8 cellular contexts compared by ENCODE assay signal in the genomic region with DNA sequence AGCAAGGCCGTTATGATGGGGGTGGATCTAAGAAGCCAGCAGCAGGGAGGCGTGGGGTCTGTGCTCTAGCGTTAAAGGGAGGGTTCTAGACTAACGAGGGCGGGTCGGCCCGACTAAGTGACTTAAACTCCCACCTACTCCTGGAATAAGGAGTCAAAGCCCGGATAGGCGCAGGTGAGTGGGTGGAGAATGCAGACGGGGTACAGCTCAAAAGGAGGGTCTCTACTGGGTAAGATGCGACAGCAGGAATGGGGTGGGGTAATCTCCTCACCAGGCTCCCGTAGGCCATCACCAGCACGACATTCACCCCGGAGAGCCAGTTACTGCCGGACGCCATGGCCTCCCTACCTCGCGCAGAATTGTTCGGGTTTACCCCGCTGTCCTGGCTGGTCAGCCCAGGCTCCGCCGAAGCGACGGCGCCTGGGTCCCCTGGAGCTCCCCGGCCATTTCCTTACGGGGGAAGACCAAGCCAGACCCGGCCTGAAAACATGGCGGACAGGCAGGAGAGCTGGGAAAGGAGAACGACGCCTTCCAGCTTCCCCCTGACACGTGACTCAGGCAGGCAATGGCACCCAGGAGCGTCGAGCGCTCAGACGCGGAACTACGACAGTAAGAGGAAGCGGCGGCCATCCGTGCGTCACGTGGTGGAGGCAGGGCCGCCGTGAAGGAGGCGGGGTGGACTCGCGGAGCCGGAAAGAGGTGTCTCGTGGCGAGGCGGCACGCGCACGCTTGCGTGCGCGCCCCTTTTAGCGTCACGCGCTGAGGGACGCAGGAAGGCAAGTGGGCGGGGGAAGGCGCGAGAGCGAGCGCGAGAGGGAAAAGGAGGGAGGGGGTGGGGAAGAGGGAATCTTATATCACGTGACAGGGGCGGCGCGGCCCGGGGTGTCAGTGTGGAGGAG. TPM values are rescaled to one million over a fixed set of nuclear protein-coding genes. Genes with fewer than 3 reads are reported as not detected.
DNase-seq lines count a peak whose midpoint lies in the region; ATAC-seq and TF ChIP-seq lines count a peak whose summit lies in the region.

A gene with protein sequence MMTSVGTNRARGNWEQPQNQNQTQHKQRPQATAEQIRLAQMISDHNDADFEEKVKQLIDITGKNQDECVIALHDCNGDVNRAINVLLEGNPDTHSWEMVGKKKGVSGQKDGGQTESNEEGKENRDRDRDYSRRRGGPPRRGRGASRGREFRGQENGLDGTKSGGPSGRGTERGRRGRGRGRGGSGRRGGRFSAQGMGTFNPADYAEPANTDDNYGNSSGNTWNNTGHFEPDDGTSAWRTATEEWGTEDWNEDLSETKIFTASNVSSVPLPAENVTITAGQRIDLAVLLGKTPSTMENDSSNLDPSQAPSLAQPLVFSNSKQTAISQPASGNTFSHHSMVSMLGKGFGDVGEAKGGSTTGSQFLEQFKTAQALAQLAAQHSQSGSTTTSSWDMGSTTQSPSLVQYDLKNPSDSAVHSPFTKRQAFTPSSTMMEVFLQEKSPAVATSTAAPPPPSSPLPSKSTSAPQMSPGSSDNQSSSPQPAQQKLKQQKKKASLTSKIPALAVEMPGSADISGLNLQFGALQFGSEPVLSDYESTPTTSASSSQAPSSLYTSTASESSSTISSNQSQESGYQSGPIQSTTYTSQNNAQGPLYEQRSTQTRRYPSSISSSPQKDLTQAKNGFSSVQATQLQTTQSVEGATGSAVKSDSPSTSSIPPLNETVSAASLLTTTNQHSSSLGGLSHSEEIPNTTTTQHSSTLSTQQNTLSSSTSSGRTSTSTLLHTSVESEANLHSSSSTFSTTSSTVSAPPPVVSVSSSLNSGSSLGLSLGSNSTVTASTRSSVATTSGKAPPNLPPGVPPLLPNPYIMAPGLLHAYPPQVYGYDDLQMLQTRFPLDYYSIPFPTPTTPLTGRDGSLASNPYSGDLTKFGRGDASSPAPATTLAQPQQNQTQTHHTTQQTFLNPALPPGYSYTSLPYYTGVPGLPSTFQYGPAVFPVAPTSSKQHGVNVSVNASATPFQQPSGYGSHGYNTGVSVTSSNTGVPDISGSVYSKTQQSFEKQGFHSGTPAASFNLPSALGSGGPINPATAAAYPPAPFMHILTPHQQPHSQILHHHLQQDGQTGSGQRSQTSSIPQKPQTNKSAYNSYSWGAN (plus strand): TSS at position 885 of the 899 bp plus-strand sequence. CDS start 4,169 bp downstream, outside the sequence.

- H3K36me3 ChIP-seq in ovary (no peaks in the 10 kb centered on the region), thyroid gland (no peaks in the 10 kb centered on the region)

- peak; percentile 70 for TF ChIP-seq POLR2A in ovary (IDR thresholded peaks at IDR 0.05)
- TF ChIP-seq POLR2A in thyroid gland (IDR thresholded peaks at IDR 0.05), result peak in 1 of 2 donors; percentile 89

- intact Hi-C loops in Right ventricle myocardium inferior (cut with DNase I), result loop anchor here (1.0 to 2.0 kb wide), 2 partner anchors 37 to 52 kb away; partner anchors contain the start of gene HAX1
- intact Hi-C loops in ovary (cut with DNase I), result no loop called here
- intact Hi-C loops in thyroid gland (cut with DNase I), result loop anchor here (5.0 kb wide), 1 partner anchor 38 kb away; no protein-coding TSS in a partner anchor

- H3K4me1 ChIP-seq in ovary (ENCODE audit: insufficient read depth), result peaks cover 3% of the 10 kb centered on the region
- H3K4me1 ChIP-seq in thyroid gland, result peaks cover 35 to 36% of the 10 kb centered on the region in 2 donors

- peak; percentile 99 for TF ChIP-seq EP300 in ovary (IDR thresholded peaks at IDR 0.05)

- no peaks in the 10 kb centered on the region for H3K9me3 ChIP-seq in ovary
- H3K9me3 ChIP-seq in thyroid gland, result no peaks in the 10 kb centered on the region

- ATAC-seq in HG02759 (IDR thresholded peaks at IDR 0.05; ENCODE audit: unreplicated experiment) (peak; percentile 93), Right ventricle myocardium inferior (peak; percentile 97)

- TF ChIP-seq CTCF in GM12864 (IDR thresholded peaks at IDR 0.05; ENCODE audit: low read depth, low read length, missing control alignments), result no peak
- peak in 1 of 3 donors; percentile 11 for TF ChIP-seq CTCF in ovary (IDR thresholded peaks at IDR 0.05)
- TF ChIP-seq CTCF in thyroid gland (IDR thresholded peaks at IDR 0.05), result peak in 1 of 6 experiments; percentile 9

- 0 to 1% (median 0%) methylated on average over 73 of the region's 73 CpGs for WGBS in ovary, 3 donors
- 1% methylated on average over 16 to 61 of the region's 73 CpGs for WGBS in thyroid gland, 2 donors

- peak within 1 kb of the TSS; percentile 96 to 97 for H3K27ac ChIP-seq in ovary
- H3K27ac ChIP-seq in thyroid gland, result peak within 1 kb of the TSS; percentile 97 to 100 (median 99)

- no peaks in the 10 kb centered on the region for H3K27me3 ChIP-seq in ovary
- H3K27me3 ChIP-seq in thyroid gland, result no peaks in the 10 kb centered on the region

- H3K4me3 ChIP-seq in GM12864 (ENCODE audit: low read depth, low read length) (peak within 1 kb of the TSS; percentile 86), ovary (peak within 1 kb of the TSS; percentile 93), thyroid gland (replicated peaks in 1 of 3) (peak within 1 kb of the TSS; percentile 91 to 97 (median 97))

- peak; percentile 97 for DNase-seq in GM12864 (ENCODE audit: low read depth)
- peak; percentile 99 to 100 (median 100) for DNase-seq in NCI-H1417 (lab: John Stamatoyannopoulos, UW)
- DNase-seq in SW 1271 (lab: John Stamatoyannopoulos, UW), result peak; percentile 88 to 95
- DNase-seq in activated naive CD8-positive, alpha-beta T cell treated with anti-CD3 and anti-CD28 coated beads, Interleukin-2, amount 50 U/mL, for 16 hours (ENCODE audit: low read depth, low spot score), result peak; percentile 95
- DNase-seq in Right ventricle myocardium inferior (ENCODE audit: missing footprints), result peak; percentile 100
- peak; percentile 99 to 100 (median 99) for DNase-seq in ovary
- DNase-seq in thyroid gland, result peak; percentile 99

RNA-seq across cellular contexts. Expression of the gene that starts here (rescaled TPM):
- total RNA-seq in Right ventricle myocardium inferior, result 90.2 TPM
- 100 to 1,000 TPM in 5 of 7 donors, 10 to 100 TPM in 2; 45.5 to 161 (median 133) TPM for total RNA-seq in ovary
- 100 to 1,000 TPM in 1 of 2 donors, 10 to 100 TPM in 1; 76.4 to 172 TPM for polyA plus RNA-seq in ovary
- 100 to 1,000 TPM in 2 of 4 donors, 10 to 100 TPM in 2; 57.8 to 102 (median 88.8) TPM for total RNA-seq in thyroid gland

Comparison
In these comparisons a context has a peak if more than half of its experiments do, and no peak if none do; other contexts are left out.
1. Peak in every context shown above with its lines: DNase-seq, ATAC-seq, H3K4me3 ChIP-seq and H3K27ac ChIP-seq.
2. intact Hi-C loops: an anchor here in Right ventricle myocardium inferior (1.0 to 2.0 kb wide) and thyroid gland (5.0 kb wide); none called in ovary.